ENCODE assay signal across 10 cellular contexts in the genomic region with DNA sequence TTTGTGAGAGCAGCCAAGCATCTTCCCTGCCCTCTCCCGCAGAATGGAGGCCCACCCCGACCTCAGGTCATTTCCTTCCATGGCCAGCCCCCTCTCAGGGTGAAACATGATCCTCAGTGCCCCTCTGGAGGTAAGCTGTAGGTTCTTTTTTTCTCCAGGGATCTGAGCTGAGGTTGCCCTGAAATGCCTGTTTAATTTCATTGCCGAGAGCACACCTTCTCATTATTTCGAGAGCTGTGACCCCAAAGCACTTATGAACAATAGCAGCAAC.
A peak's percentile ranks its signal among the peaks of the same experiment; 100 is the strongest.
DNase-seq lines count a peak whose midpoint lies in the region; ATAC-seq and TF ChIP-seq lines count a peak whose summit lies in the region.
"Had no signal": no experiment of that assay in that cellular context is flagged by ENCODE, and none has a peak within 500 bp of the region (broad histone marks: within the 10 kb centered on the region; RNA-seq: fewer than 3 reads in every experiment).

No MANE protein-coding gene starts in this region.

- H3K36me3 ChIP-seq in breast epithelium (no peaks in the 10 kb centered on the region), mammary epithelial cell (ENCODE audit: insufficient read depth, low read length) (no peaks in the 10 kb centered on the region), upper lobe of right lung (no peaks in the 10 kb centered on the region)

- H3K9me3 Mint-ChIP-seq in endothelial cell (ENCODE audit: unreplicated experiment) (no peaks in the 10 kb centered on the region), neural crest cell (no peaks in the 10 kb centered on the region)
- H3K9me3 Mint-ChIP-seq: IgD-negative memory B cell had no signal

- H3K36me3 Mint-ChIP-seq in endothelial cell (ENCODE audit: low read depth, unreplicated experiment) (no peaks in the 10 kb centered on the region), neural crest cell (ENCODE audit: low read depth) (no peaks in the 10 kb centered on the region)
- H3K36me3 Mint-ChIP-seq: IgD-negative memory B cell had no signal

- H3K27ac Mint-ChIP-seq in endothelial cell (ENCODE audit: unreplicated experiment) (peak overlapping the region; percentile 71), neural crest cell (ENCODE audit: unreplicated experiment) (no peak overlapping the region)

- H3K4me2 ChIP-seq in mammary epithelial cell (ENCODE audit: insufficient read depth, low read depth, low read length) = no peak overlapping the region

- H3K27me3 ChIP-seq in breast epithelium (no peaks in the 10 kb centered on the region), mammary epithelial cell (ENCODE audit: insufficient read depth, low read length) (no peaks in the 10 kb centered on the region), upper lobe of right lung (no peaks in the 10 kb centered on the region)

- CTCF ChIA-PET in mammary epithelial cell (lab: Charles Lee; ENCODE audit: low non-redundant PET) = interaction anchor here (0.5 to 1.7 kb wide), 6 partner anchors 58 to 284 kb away, joined by 3 to 12 read pairs (median 4); no protein-coding TSS in a partner anchor

- H3K4me3 ChIP-seq in breast epithelium = no peak overlapping the region
- H3K4me3 ChIP-seq in mammary epithelial cell (replicated peaks in 1 of 3; ENCODE audit: insufficient read depth in 1 of 3, low read depth in 2 of 3, low read length in 3 of 3) = no peak overlapping the region
- H3K4me3 ChIP-seq in upper lobe of right lung = no peak overlapping the region

- intact Hi-C loops in breast epithelium (cut with DNase I; ENCODE audit: low total_unique reads) = loop anchor here (10.0 kb wide), 3 partner anchors 153 to 533 kb away; no protein-coding TSS in a partner anchor
- intact Hi-C loops in mammary epithelial cell (cut with micrococcal nuclease) = loop anchor here (1.0 to 10.0 kb wide), 7 partner anchors 123 to 558 kb away; partner anchors contain the start of gene LGALSL
- intact Hi-C loops in upper lobe of right lung (cut with DNase I) = loop anchor here (10.0 kb wide), 1 partner anchor 163 kb away; no protein-coding TSS in a partner anchor

- H2AFZ ChIP-seq in mammary epithelial cell (ENCODE audit: low read depth, low read length) = no peak overlapping the region

- H4K20me1 ChIP-seq in mammary epithelial cell (ENCODE audit: insufficient read depth, low read length) = no peaks in the 10 kb centered on the region

- in situ Hi-C loops in mammary epithelial cell (cut with MboI; ENCODE audit: low sequenced_read_pairs in 2 of 2) = loop anchor here in 1 of 2 donors (5.0 to 25.0 kb wide), 3 partner anchors 156 to 546 kb away; no protein-coding TSS in a partner anchor

- 93% methylated on average over 4 of the region's 4 CpGs for WGBS in mammary epithelial cell (ENCODE audit: low coverage, missing lambda C conversion rate)

- no peak overlapping the region for H3K4me3 Mint-ChIP-seq in endothelial cell (ENCODE audit: unreplicated experiment)
- H3K4me3 Mint-ChIP-seq in neural crest cell = peak overlapping the region; percentile 4
- H3K4me3 Mint-ChIP-seq: T-helper 17 cell had no signal

- dilution Hi-C loops in mammary epithelial cell (cut with HindIII; ENCODE audit: low sequenced_read_pairs) = loop anchor here (5.0 to 25.0 kb wide), 3 partner anchors 86 to 556 kb away; no protein-coding TSS in a partner anchor

- H3K4me1 Mint-ChIP-seq in endothelial cell (ENCODE audit: unreplicated experiment) = peaks cover 37% of the 10 kb centered on the region
- H3K4me1 Mint-ChIP-seq in neural crest cell = peaks cover 35% of the 10 kb centered on the region

- H3K9ac ChIP-seq in mammary epithelial cell (ENCODE audit: insufficient read depth, low read length) = no peak overlapping the region

- H3K9me3 ChIP-seq in breast epithelium (no peaks in the 10 kb centered on the region), mammary epithelial cell (replicated peaks; ENCODE audit: insufficient read depth, low read length) (no peaks in the 10 kb centered on the region), upper lobe of right lung (no peaks in the 10 kb centered on the region)

- no TSS peak for BruUV-seq in mammary epithelial cell (replicated peaks; lab: Mats Ljungman, UMichigan)

- no peaks in the 10 kb centered on the region for H3K79me2 ChIP-seq in mammary epithelial cell (ENCODE audit: insufficient read depth, low read length)

- DNase-seq in breast epithelium (ENCODE audit: low spot score in 2 of 2) (no peak), mammary epithelial cell (no peak), endothelial cell (ENCODE audit: low spot score) (no peak), neural crest cell (ENCODE audit: low read depth, low spot score) (no peak), upper lobe of right lung (no peak), NCI-H69 (lab: John Stamatoyannopoulos, UW) (no peak)
- DNase-seq in stimulated activated CD4-positive, alpha-beta T cell treated with anti-CD3 and anti-CD28 coated beads, Interleukin-4, amount 100 ng/mL, for 24 hours = no peak

- H3K27me3 Mint-ChIP-seq in endothelial cell (ENCODE audit: unreplicated experiment) (peaks cover 1% of the 10 kb centered on the region), neural crest cell (ENCODE audit: low read depth) (no peaks in the 10 kb centered on the region)
- H3K27me3 Mint-ChIP-seq: T-helper 17 cell had no signal

- ATAC-seq in upper lobe of right lung (no peak), HG03442 (IDR thresholded peaks at IDR 0.05; ENCODE audit: unreplicated experiment) (no peak)

- no peak for TF ChIP-seq POLR2A in breast epithelium (IDR thresholded peaks at IDR 0.05)

- H3K4me1 ChIP-seq in breast epithelium = peaks cover 5 to 9% of the 10 kb centered on the region in 2 donors
- peaks cover 10% of the 10 kb centered on the region for H3K4me1 ChIP-seq in mammary epithelial cell (ENCODE audit: insufficient read depth, low read length)
- H3K4me1 ChIP-seq in upper lobe of right lung = peaks cover 40% of the 10 kb centered on the region

- peak overlapping the region; percentile 71 to 89 for H3K27ac ChIP-seq in breast epithelium
- H3K27ac ChIP-seq in mammary epithelial cell (ENCODE audit: insufficient read depth, low read depth, low read length) = no peak overlapping the region
- H3K27ac ChIP-seq in upper lobe of right lung = peak overlapping the region; percentile 61

- no peak for TF ChIP-seq CTCF in breast epithelium (IDR thresholded peaks at IDR 0.05)
- no peak for TF ChIP-seq CTCF in mammary epithelial cell (conservative IDR thresholded peaks at IDR 0.05 in 1 of 2, IDR thresholded peaks at IDR 0.05 in 1 of 2; ENCODE audit: extremely low read depth in 1 of 2, insufficient read depth in 1 of 2, low read depth in 1 of 2, low read length in 2 of 2)
- TF ChIP-seq CTCF in endothelial cell (IDR thresholded peaks at IDR 0.05; ENCODE audit: unreplicated experiment) = no peak
- TF ChIP-seq CTCF in neural crest cell (conservative IDR thresholded peaks at IDR 0.05) = no peak
- no peak for TF ChIP-seq CTCF in upper lobe of right lung (IDR thresholded peaks at IDR 0.05)
